1 cellular context compared by ENCODE assay signal in the genomic region with DNA sequence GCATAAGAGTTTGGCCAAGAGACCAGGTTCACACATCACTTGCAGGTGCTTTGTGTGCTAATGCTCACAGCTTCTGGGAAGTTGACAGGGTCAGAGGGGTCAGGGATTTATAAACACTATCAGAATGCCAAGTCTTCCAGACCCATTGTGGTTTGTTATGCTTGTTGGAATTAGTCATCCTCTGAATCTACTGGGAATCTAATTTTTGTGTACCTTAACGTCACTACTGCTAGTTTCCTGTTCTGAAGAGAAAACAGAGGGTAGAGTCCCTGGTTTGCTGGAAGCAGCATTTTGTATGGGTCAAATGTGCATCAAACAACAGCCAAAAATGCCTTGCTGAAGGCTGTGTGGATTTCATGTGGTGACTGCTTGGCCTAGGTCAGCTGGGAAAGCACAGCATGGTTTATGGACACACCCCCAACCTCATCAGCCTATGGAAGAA.
TF ChIP-seq lines count a peak whose summit lies in the region.

No MANE protein-coding gene starts in this region.

TF ChIP-seq in A549, 52 proteins besides CTCF, POLR2A, EP300 and RAD21 (continued from another document):
- TF ChIP-seq ELK1 (IDR thresholded peaks at IDR 0.05; ENCODE audit: low read depth, low read length) (no peak), GATA3 (IDR thresholded peaks at IDR 0.05; ENCODE audit: borderline replicate concordance) (peak; percentile 82), FOSL2 (IDR thresholded peaks at IDR 0.05) (no peak), FOSL2 (CRISPR knock-in tag; IDR thresholded peaks at IDR 0.05) (peak; percentile 69), KDM1A (IDR thresholded peaks at IDR 0.05; ENCODE audit: low read depth) (no peak), CEBPB (IDR thresholded peaks at IDR 0.05) (no peak; a peak in 1 of 4 replicates), MAFK (IDR thresholded peaks at IDR 0.05; ENCODE audit: partially characterized antibody) (no peak), HOXB5 (CRISPR knock-in tag; IDR thresholded peaks at IDR 0.05) (0 out of 2 replicates have a peak, but pooled peaks have one; percentile 4), NFE2L2 (conservative IDR thresholded peaks at IDR 0.05; ENCODE audit: low read length) (no peak), ZSCAN20 (CRISPR knock-in tag; IDR thresholded peaks at IDR 0.05) (no peak)
- TF ChIP-seq, protein P1, sequence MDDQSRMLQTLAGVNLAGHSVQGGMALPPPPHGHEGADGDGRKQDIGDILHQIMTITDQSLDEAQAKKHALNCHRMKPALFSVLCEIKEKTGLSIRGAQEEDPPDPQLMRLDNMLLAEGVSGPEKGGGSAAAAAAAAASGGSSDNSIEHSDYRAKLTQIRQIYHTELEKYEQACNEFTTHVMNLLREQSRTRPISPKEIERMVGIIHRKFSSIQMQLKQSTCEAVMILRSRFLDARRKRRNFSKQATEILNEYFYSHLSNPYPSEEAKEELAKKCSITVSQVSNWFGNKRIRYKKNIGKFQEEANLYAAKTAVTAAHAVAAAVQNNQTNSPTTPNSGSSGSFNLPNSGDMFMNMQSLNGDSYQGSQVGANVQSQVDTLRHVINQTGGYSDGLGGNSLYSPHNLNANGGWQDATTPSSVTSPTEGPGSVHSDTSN (IDR thresholded peaks at IDR 0.05), result no peak
- TF ChIP-seq, protein P2, sequence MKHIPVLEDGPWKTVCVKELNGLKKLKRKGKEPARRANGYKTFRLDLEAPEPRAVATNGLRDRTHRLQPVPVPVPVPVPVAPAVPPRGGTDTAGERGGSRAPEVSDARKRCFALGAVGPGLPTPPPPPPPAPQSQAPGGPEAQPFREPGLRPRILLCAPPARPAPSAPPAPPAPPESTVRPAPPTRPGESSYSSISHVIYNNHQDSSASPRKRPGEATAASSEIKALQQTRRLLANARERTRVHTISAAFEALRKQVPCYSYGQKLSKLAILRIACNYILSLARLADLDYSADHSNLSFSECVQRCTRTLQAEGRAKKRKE (CRISPR knock-in tag; IDR thresholded peaks at IDR 0.05; ENCODE audit: low read depth), result 0 out of 2 replicates have a peak, but pooled peaks have one; percentile 6
- TF ChIP-seq, protein P3, sequence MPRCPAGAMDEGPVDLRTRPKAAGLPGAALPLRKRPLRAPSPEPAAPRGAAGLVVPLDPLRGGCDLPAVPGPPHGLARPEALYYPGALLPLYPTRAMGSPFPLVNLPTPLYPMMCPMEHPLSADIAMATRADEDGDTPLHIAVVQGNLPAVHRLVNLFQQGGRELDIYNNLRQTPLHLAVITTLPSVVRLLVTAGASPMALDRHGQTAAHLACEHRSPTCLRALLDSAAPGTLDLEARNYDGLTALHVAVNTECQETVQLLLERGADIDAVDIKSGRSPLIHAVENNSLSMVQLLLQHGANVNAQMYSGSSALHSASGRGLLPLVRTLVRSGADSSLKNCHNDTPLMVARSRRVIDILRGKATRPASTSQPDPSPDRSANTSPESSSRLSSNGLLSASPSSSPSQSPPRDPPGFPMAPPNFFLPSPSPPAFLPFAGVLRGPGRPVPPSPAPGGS (IDR thresholded peaks at IDR 0.05), result no peak
